In the genomic region with DNA sequence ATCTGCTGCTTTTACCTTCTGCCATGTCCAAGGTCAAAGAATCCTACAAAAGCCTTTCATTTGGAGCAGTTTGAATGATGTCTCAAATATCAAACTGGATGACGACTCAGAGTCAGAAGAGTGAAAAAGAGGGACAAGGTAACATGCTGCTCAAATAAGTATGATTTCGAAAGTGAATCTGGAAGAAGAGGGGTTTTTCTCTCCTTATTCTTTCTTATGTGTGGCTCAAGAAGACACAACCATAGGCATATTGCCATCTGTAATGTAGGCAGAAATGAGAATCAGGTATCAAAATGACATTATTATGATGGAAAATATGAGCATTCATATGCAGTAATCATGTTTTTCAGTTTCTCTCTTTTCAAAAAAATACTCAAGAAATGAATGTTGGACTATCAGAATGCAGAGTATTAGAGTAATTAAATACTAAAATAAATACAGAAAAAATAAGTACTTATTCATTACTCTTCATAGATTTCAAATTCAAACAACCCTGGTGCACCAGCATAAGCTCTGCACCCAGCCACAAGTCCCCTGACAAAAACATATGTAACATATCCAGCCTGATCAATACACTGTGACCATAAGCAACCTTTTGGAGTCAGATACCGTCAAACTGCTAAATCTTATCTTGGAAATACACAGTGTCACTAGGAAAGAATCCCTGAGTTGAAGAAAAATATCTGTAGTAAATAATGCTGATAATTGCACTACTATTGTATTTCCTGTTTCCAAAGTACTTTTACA, we compare ENCODE assay signal across 1 cellular context.
TF ChIP-seq lines count a peak whose summit lies in the region.

No MANE protein-coding gene starts in this region.

TF ChIP-seq in IMR-90, 13 proteins besides CTCF, POLR2A, EP300 and RAD21:
- TF ChIP-seq NFE2L2 (IDR thresholded peaks at IDR 0.05; ENCODE audit: low read depth, low read length) (no peak), MAZ (IDR thresholded peaks at IDR 0.05; ENCODE audit: borderline replicate concordance, low read depth, low read length) (no peak), FOS (IDR thresholded peaks at IDR 0.05; ENCODE audit: low read depth, low read length) (no peak)
